In genomic region chr5:158155811-158156495, GRCh38 we compare ENCODE assay signal across 17 cellular contexts.
"Had no signal": no experiment of that assay in that cellular context is flagged by ENCODE, and none has a peak within 500 bp of the region (broad histone marks: within the 10 kb centered on the region; RNA-seq: fewer than 3 reads in every experiment).

No MANE protein-coding gene starts in this region.

- DNase-seq: effector memory CD8-positive, alpha-beta T cell; foreskin melanocyte; head of caudate nucleus; hippocampal formation; left colon; left ventricle myocardium superior; naive thymus-derived CD4-positive, alpha-beta T cell; nephron progenitor cell; posterior cingulate gyrus; small intestine; stimulated activated CD4-positive, alpha-beta T cell treated with anti-CD3 and anti-CD28 coated beads, Interleukin-12 subunit alpha, Interleukin-12 subunit beta, amount 100 ng/mL, for 4 hours; stimulated activated naive CD4-positive, alpha-beta T cell treated with Interleukin-2 at 50 U/mL for 16 hours; tibial artery; upper lobe of right lung had no signal

- H3K4me3 ChIP-seq: esophagus muscularis mucosa, tibial artery, upper lobe of right lung had no signal

- H3K9me3 ChIP-seq: esophagus muscularis mucosa, tibial artery, upper lobe of right lung had no signal

- H3K27me3 ChIP-seq: tibial artery, upper lobe of right lung had no signal

- H3K36me3 ChIP-seq: esophagus muscularis mucosa, tibial artery, upper lobe of right lung had no signal

- H3K27ac ChIP-seq: epithelial cell of prostate, esophagus muscularis mucosa, tibial artery, upper lobe of right lung had no signal

- ATAC-seq: effector memory CD8-positive, alpha-beta T cell; left colon; left ventricle myocardium superior; naive thymus-derived CD4-positive, alpha-beta T cell; sciatic nerve; upper lobe of right lung had no signal

- H3K4me1 ChIP-seq: upper lobe of right lung had no signal
